In genomic region chr17:38897176-38897575, GRCh38 we compare ENCODE assay signal across 1 cellular context.
TF ChIP-seq lines count a peak whose summit lies in the region.

No MANE protein-coding gene starts in this region.

TF ChIP-seq in GM23338, 12 proteins besides CTCF, POLR2A, EP300 and RAD21 (continued from another document):
- TF ChIP-seq REST (IDR thresholded peaks at IDR 0.05; ENCODE audit: unreplicated experiment) (no peak), JUNB (IDR thresholded peaks at IDR 0.05; ENCODE audit: unreplicated experiment) (no peak), STAT1 (IDR thresholded peaks at IDR 0.05; ENCODE audit: unreplicated experiment) (no peak), ZNF114 (CRISPR knock-in tag; IDR thresholded peaks at IDR 0.05) (no peak), EZH2phosphoT487 (IDR thresholded peaks at IDR 0.05; ENCODE audit: unreplicated experiment) (no peak), NANOG (IDR thresholded peaks at IDR 0.05; ENCODE audit: borderline replicate concordance) (no peak), ZNF462 (CRISPR knock-in tag; IDR thresholded peaks at IDR 0.05) (no peak), ZNF331 (CRISPR knock-in tag; IDR thresholded peaks at IDR 0.05; ENCODE audit: low read depth) (no peak)
